In the genomic region with DNA sequence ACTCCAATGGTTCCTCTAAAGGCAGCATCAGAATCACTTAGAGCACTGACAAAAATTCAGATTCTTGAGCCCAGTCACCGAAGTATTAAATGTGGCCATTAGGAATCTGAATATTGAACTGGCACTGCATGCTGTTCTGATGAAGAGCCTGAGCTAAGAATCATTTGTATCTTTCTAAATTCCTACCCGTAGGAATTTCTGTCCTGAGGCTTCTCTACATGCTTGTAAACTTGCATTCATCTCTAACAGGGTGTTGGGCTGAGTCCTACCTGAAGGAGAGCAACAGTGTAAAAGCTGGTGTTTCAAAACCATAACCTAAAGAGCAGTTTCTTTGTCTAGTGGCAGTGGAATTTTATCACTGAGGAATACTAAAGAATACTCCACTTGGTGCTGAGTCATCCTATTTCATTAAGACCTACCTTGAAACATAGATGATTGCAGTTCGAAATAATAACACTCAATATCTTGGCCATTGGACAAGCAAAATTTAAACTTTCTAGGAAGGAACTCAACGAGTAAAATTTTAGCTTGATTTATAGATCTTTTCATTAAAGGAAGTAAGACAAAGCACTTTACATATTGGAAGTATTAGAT, we compare ENCODE assay signal across 1 cellular context.
TF ChIP-seq lines count a peak whose summit lies in the region.

No MANE protein-coding gene starts in this region.

TF ChIP-seq in HepG2, 621 proteins besides CTCF, POLR2A, EP300 and RAD21:
- TF ChIP-seq MAFK (conservative IDR thresholded peaks at IDR 0.05 in 1 of 2, IDR thresholded peaks at IDR 0.05 in 1 of 2; ENCODE audit: low read length in 2 of 2) (peak; percentile 45 to 63; a peak in 3 of 4 replicates), MAFF (IDR thresholded peaks at IDR 0.05; ENCODE audit: low read depth, low read length) (peak; percentile 46; the same call in 1 of the 2 replicates), NFE2L2 (IDR thresholded peaks at IDR 0.05; ENCODE audit: low read length) (peak; percentile 49; the same call in 1 of the 2 replicates)
- TF ChIP-seq, protein P1, sequence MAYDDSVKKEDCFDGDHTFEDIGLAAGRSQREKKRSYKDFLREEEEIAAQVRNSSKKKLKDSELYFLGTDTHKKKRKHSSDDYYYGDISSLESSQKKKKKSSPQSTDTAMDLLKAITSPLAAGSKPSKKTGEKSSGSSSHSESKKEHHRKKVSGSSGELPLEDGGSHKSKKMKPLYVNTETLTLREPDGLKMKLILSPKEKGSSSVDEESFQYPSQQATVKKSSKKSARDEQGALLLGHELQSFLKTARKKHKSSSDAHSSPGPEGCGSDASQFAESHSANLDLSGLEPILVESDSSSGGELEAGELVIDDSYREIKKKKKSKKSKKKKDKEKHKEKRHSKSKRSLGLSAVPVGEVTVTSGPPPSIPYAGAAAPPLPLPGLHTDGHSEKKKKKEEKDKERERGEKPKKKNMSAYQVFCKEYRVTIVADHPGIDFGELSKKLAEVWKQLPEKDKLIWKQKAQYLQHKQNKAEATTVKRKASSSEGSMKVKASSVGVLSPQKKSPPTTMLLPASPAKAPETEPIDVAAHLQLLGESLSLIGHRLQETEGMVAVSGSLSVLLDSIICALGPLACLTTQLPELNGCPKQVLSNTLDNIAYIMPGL (CRISPR knock-in tag; IDR thresholded peaks at IDR 0.05; ENCODE audit: borderline replicate concordance in 1 of 2, low read depth in 1 of 2) = no peak
